8 cellular contexts compared by ENCODE assay signal in the genomic region with DNA sequence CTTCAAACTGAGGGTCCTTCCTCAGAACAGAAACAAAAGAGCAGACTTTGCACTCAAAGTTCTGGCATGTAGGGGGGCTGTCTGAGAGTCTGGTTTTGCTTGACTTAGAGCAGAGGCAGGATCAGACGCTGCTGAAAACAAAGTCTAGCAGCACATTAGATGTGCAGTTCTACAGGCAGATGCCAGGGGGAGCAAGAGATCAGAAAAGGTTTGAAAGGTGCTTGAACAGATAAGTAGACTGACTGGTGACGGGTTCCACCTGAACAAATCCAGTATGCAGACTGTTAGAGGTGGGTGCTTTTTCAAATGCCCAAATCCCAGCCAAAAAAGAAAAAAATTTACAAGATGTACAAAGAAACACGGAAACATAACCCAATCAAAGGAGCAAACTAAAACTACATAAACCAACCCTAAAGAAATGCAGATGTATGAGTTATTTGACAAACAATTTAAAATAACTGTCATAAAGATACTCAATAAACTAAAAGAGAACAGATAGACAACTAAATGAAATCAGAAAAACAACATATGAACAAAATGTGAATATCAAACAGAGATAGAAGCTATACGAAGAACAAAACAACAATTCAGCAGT.
DNase-seq lines count a peak whose midpoint lies in the region; ATAC-seq and TF ChIP-seq lines count a peak whose summit lies in the region.

No MANE protein-coding gene starts in this region.

- peak; percentile 19 for TF ChIP-seq CTCF in HL-60 (IDR thresholded peaks at IDR 0.05; ENCODE audit: insufficient read depth, low read length)

- H3K27me3 ChIP-seq in HL-60 (ENCODE audit: insufficient read depth, poor library complexity, severe bottlenecking) = no peaks in the 10 kb centered on the region

- ATAC-seq in GM21528 (IDR thresholded peaks at IDR 0.05; ENCODE audit: low FRiP score, unreplicated experiment) = peak; percentile 84

- H3K4me3 ChIP-seq in HL-60 (replicated peaks; ENCODE audit: insufficient read depth, low read length) = no peak overlapping the region

- DNase-seq in SIG-M5 treated with dmso at 0.1 percent for 504 hours (lab: John Stamatoyannopoulos, UW; ENCODE audit: unreplicated experiment) (peak; percentile 34), SIG-M5 (lab: John Stamatoyannopoulos, UW) (no peak), HL-60 (ENCODE audit: low read depth in 1 of 2, low spot score in 1 of 2) (peak; percentile 1 to 10), RKO (ENCODE audit: low spot score) (peak; percentile 62), amniotic epithelial cell (ENCODE audit: low read depth) (peak; percentile 37), inferior parietal cortex (ENCODE audit: extremely low spot score) (peak; percentile 43)
- peak; percentile 4 to 13 for DNase-seq in stimulated activated CD4-positive, alpha-beta T cell treated with anti-CD3 and anti-CD28 coated beads, Interleukin-4, amount 100 ng/mL, for 48 hours (ENCODE audit: low read depth in 2 of 2)

- no peak overlapping the region for H3K27ac ChIP-seq in HL-60 (replicated peaks)
